1 cellular context compared by ENCODE assay signal in genomic region chr18:48540329-48541025, GRCh38.
TF ChIP-seq lines count a peak whose summit lies in the region.

No MANE protein-coding gene starts in this region.

TF ChIP-seq in HepG2, 621 proteins besides CTCF, POLR2A, EP300 and RAD21 (continued from another document and continues in another):
- no peak for TF ChIP-seq NFAT5 (CRISPR knock-in tag; IDR thresholded peaks at IDR 0.05)
- 0 out of 2 replicates have a peak, but pooled peaks have one; percentile 37 for TF ChIP-seq ZNF691 (CRISPR knock-in tag; IDR thresholded peaks at IDR 0.05; ENCODE audit: borderline replicate concordance, low read depth)
- no peak for TF ChIP-seq RXRB (CRISPR knock-in tag; IDR thresholded peaks at IDR 0.05; ENCODE audit: borderline replicate concordance)
- no peak for TF ChIP-seq ZNF441 (CRISPR knock-in tag; IDR thresholded peaks at IDR 0.05; ENCODE audit: borderline replicate concordance)
- TF ChIP-seq GPN1 (CRISPR knock-in tag; IDR thresholded peaks at IDR 0.05; ENCODE audit: borderline replicate concordance): no peak
- TF ChIP-seq ZNF512B (CRISPR knock-in tag; IDR thresholded peaks at IDR 0.05; ENCODE audit: borderline replicate concordance): 0 out of 2 replicates have a peak, but pooled peaks have one; percentile 38
- no peak for TF ChIP-seq KDM4B (CRISPR knock-in tag; IDR thresholded peaks at IDR 0.05)
- TF ChIP-seq ZHX1 (CRISPR knock-in tag; IDR thresholded peaks at IDR 0.05; ENCODE audit: low read depth): 0 out of 2 replicates have a peak, but pooled peaks have one; percentile 36
- no peak for TF ChIP-seq REXO4 (CRISPR knock-in tag; IDR thresholded peaks at IDR 0.05; ENCODE audit: borderline replicate concordance)
- TF ChIP-seq RAD51 (IDR thresholded peaks at IDR 0.05; ENCODE audit: borderline replicate concordance): no peak
- TF ChIP-seq ZBTB21 (CRISPR knock-in tag; IDR thresholded peaks at IDR 0.05): no peak
- TF ChIP-seq NFKBIZ (CRISPR knock-in tag; IDR thresholded peaks at IDR 0.05): no peak
- no peak for TF ChIP-seq ZNF33B (CRISPR knock-in tag; IDR thresholded peaks at IDR 0.05)
- peak; percentile 66; the same call in 1 of the 2 replicates for TF ChIP-seq TFAP4 (IDR thresholded peaks at IDR 0.05; ENCODE audit: borderline replicate concordance, low read depth)
- no peak for TF ChIP-seq SCMH1 (CRISPR knock-in tag; IDR thresholded peaks at IDR 0.05; ENCODE audit: borderline replicate concordance)
- no peak for TF ChIP-seq CENPX (CRISPR knock-in tag; IDR thresholded peaks at IDR 0.05)
- TF ChIP-seq ZNF660 (CRISPR knock-in tag; IDR thresholded peaks at IDR 0.05; ENCODE audit: borderline replicate concordance, low read depth): no peak
- peak; percentile 80 for TF ChIP-seq EEA1 (CRISPR knock-in tag; IDR thresholded peaks at IDR 0.05; ENCODE audit: borderline replicate concordance)
- no peak for TF ChIP-seq ZFP36L2 (CRISPR knock-in tag; IDR thresholded peaks at IDR 0.05)
- TF ChIP-seq AHR (CRISPR knock-in tag; IDR thresholded peaks at IDR 0.05): no peak
- TF ChIP-seq SIX1 (CRISPR knock-in tag; IDR thresholded peaks at IDR 0.05; ENCODE audit: borderline replicate concordance): no peak
- TF ChIP-seq FOXA1 (IDR thresholded peaks at IDR 0.05): no peak
- peak; percentile 95 for TF ChIP-seq FOXA1 (CRISPR knock-in tag; IDR thresholded peaks at IDR 0.05)
- peak; percentile 70 for TF ChIP-seq ZNF407 (CRISPR knock-in tag; IDR thresholded peaks at IDR 0.05; ENCODE audit: not compliant biosample characterization)
- no peak for TF ChIP-seq AGO1 (IDR thresholded peaks at IDR 0.05; ENCODE audit: low read depth, low read length, poor library complexity, severe bottlenecking)
- no peak for TF ChIP-seq PLSCR1 (CRISPR knock-in tag; IDR thresholded peaks at IDR 0.05; ENCODE audit: borderline replicate concordance)
- TF ChIP-seq ZNF20 (CRISPR knock-in tag; IDR thresholded peaks at IDR 0.05): no peak
- TF ChIP-seq ZNF878 (CRISPR knock-in tag; IDR thresholded peaks at IDR 0.05): no peak
- TF ChIP-seq KDM5A (IDR thresholded peaks at IDR 0.05; ENCODE audit: borderline replicate concordance, low read length): no peak
- TF ChIP-seq KDM2A (CRISPR knock-in tag; IDR thresholded peaks at IDR 0.05; ENCODE audit: borderline replicate concordance, low read depth): peak; percentile 87
- no peak for TF ChIP-seq MTA3 (CRISPR knock-in tag; IDR thresholded peaks at IDR 0.05)
- no peak for TF ChIP-seq ZNF562 (CRISPR knock-in tag; IDR thresholded peaks at IDR 0.05; ENCODE audit: borderline replicate concordance)
- TF ChIP-seq ZKSCAN5 (CRISPR knock-in tag; IDR thresholded peaks at IDR 0.05): no peak
- TF ChIP-seq BRCA1 (CRISPR knock-in tag; IDR thresholded peaks at IDR 0.05): no peak
- no peak for TF ChIP-seq FOXP1 (IDR thresholded peaks at IDR 0.05)
- TF ChIP-seq FOXP1 (CRISPR knock-in tag; IDR thresholded peaks at IDR 0.05): peak; percentile 71
- TF ChIP-seq BHLHE40 (IDR thresholded peaks at IDR 0.05; ENCODE audit: low read length): no peak
- no peak for TF ChIP-seq PLRG1 (conservative IDR thresholded peaks at IDR 0.05)
